In genomic region chr2:21772624-21773023, GRCh38 we compare ENCODE assay signal across 22 cellular contexts.
DNase-seq lines count a peak whose midpoint lies in the region; FAIRE-seq and TF ChIP-seq lines count a peak whose summit lies in the region.
"Had no signal": no experiment of that assay in that cellular context is flagged by ENCODE, and none has a peak within 500 bp of the region (broad histone marks: within the 10 kb centered on the region; RNA-seq: fewer than 3 reads in every experiment).

No MANE protein-coding gene starts in this region.

- no peaks in the 10 kb centered on the region for H3K36me3 ChIP-seq in astrocyte (ENCODE audit: insufficient read depth, low read length)
- H3K36me3 ChIP-seq: BLaER1 treated with 17β-estradiol and CSF1 and Interleukin-3, amounts not matched to agents 10 nM and 100 nM; transverse colon had no signal

- H3K4me1 ChIP-seq in astrocyte (ENCODE audit: insufficient read depth, low read length) = no peaks in the 10 kb centered on the region
- H3K4me1 ChIP-seq: transverse colon had no signal

- H4K20me1 ChIP-seq in astrocyte (ENCODE audit: insufficient read depth, low read length) = no peaks in the 10 kb centered on the region
- H4K20me1 ChIP-seq: BLaER1 treated with 17β-estradiol and CSF1 and Interleukin-3, amounts not matched to agents 10 nM and 100 nM had no signal

- no peak overlapping the region for H3K9ac ChIP-seq in astrocyte (ENCODE audit: low read length)
- H3K9ac ChIP-seq: BLaER1 treated with 17β-estradiol and CSF1 and Interleukin-3, amounts not matched to agents 10 nM and 100 nM had no signal

- no peak overlapping the region for H3K4me2 ChIP-seq in astrocyte (ENCODE audit: low read length)

- H3K27me3 Mint-ChIP-seq in HFFc6 (ENCODE audit: insufficient read depth) (no peaks in the 10 kb centered on the region), astrocyte (ENCODE audit: low read depth, unreplicated experiment) (no peaks in the 10 kb centered on the region)
- H3K27me3 Mint-ChIP-seq: activated CD4-positive, alpha-beta T cell treated with anti-CD3 and anti-CD28 coated beads, Interleukin-2, amount 10 ng/mL, durations not matched to agents 24 days and 14 days; activated T-helper 17 cell treated with anti-CD3 and anti-CD28 coated beads, Interleukin-2, amount 50 U/mL, for 72 hours; central memory CD8-positive, alpha-beta T cell had no signal

- H3K4me3 Mint-ChIP-seq in HFFc6 (no peak overlapping the region), astrocyte (ENCODE audit: unreplicated experiment) (no peak overlapping the region)
- H3K4me3 Mint-ChIP-seq: activated CD4-positive, alpha-beta T cell treated with anti-CD3 and anti-CD28 coated beads, Interleukin-2, amount 10 ng/mL, durations not matched to agents 24 days and 14 days; activated T-helper 17 cell treated with anti-CD3 and anti-CD28 coated beads, Interleukin-2, amount 50 U/mL, for 72 hours; central memory CD8-positive, alpha-beta T cell; H9; nephron had no signal

- H3K27ac Mint-ChIP-seq in HFFc6 (no peak overlapping the region), astrocyte (ENCODE audit: unreplicated experiment) (no peak overlapping the region)
- H3K27ac Mint-ChIP-seq: activated CD4-positive, alpha-beta T cell treated with anti-CD3 and anti-CD28 coated beads, Interleukin-2, amount 10 ng/mL, durations not matched to agents 24 days and 14 days; activated T-helper 17 cell treated with anti-CD3 and anti-CD28 coated beads, Interleukin-2, amount 50 U/mL, for 72 hours; H9; nephron had no signal

- H3K36me3 Mint-ChIP-seq in HFFc6 (ENCODE audit: low read depth) (no peaks in the 10 kb centered on the region), astrocyte (ENCODE audit: low read depth, unreplicated experiment) (no peaks in the 10 kb centered on the region)

- peaks cover 15% of the 10 kb centered on the region; the same call in 1 of the 2 replicates for H3K9me3 Mint-ChIP-seq in HFFc6
- H3K9me3 Mint-ChIP-seq in astrocyte (ENCODE audit: unreplicated experiment) = no peaks in the 10 kb centered on the region
- H3K9me3 Mint-ChIP-seq: activated CD4-positive, alpha-beta T cell treated with anti-CD3 and anti-CD28 coated beads, Interleukin-2, amount 10 ng/mL, durations not matched to agents 24 days and 14 days; activated T-helper 17 cell treated with anti-CD3 and anti-CD28 coated beads, Interleukin-2, amount 50 U/mL, for 72 hours; H9; nephron had no signal

- H3K79me2 ChIP-seq in astrocyte (ENCODE audit: insufficient read depth, low read length) = no peaks in the 10 kb centered on the region

- TF ChIP-seq CTCF in HFFc6 (IDR thresholded peaks at IDR 0.05) (no peak), astrocyte (IDR thresholded peaks at IDR 0.05; ENCODE audit: insufficient read depth, low read depth, low read length) (no peak)

- no peak overlapping the region for H3K4me3 ChIP-seq in astrocyte (ENCODE audit: insufficient read depth, low read depth, low read length)
- H3K4me3 ChIP-seq: BLaER1 treated with 17β-estradiol and CSF1 and Interleukin-3, amounts not matched to agents 10 nM and 100 nM; transverse colon had no signal

- H3K27me3 ChIP-seq in astrocyte (ENCODE audit: insufficient read depth, low read length) = no peaks in the 10 kb centered on the region
- H3K27me3 ChIP-seq: transverse colon had no signal

- H3K4me1 Mint-ChIP-seq in HFFc6 (ENCODE audit: low read depth) (no peaks in the 10 kb centered on the region; the same call in 1 of the 2 replicates), astrocyte (ENCODE audit: low read depth, unreplicated experiment) (peaks cover 8% of the 10 kb centered on the region)
- H3K4me1 Mint-ChIP-seq: activated CD4-positive, alpha-beta T cell treated with anti-CD3 and anti-CD28 coated beads, Interleukin-2, amount 10 ng/mL, durations not matched to agents 24 days and 14 days; activated T-helper 17 cell treated with anti-CD3 and anti-CD28 coated beads, Interleukin-2, amount 50 U/mL, for 72 hours; central memory CD8-positive, alpha-beta T cell; nephron had no signal

- no peaks in the 10 kb centered on the region for H3K9me3 ChIP-seq in astrocyte (ENCODE audit: insufficient read depth, low read depth, low read length)
- H3K9me3 ChIP-seq: transverse colon had no signal

- no peak overlapping the region for H2AFZ ChIP-seq in astrocyte (ENCODE audit: low read depth, low read length)

- peak overlapping the region; percentile 21 for H3K27ac ChIP-seq in astrocyte (ENCODE audit: low read depth, low read length)
- H3K27ac ChIP-seq: BLaER1 treated with 17β-estradiol and CSF1 and Interleukin-3, amounts not matched to agents 10 nM and 100 nM; transverse colon had no signal

- DNase-seq in HFFc6 = peak; percentile 3
- peak; percentile 20 for DNase-seq in astrocyte (ENCODE audit: low read depth)
- peak; percentile 34 for DNase-seq in hepatic stellate cell (ENCODE audit: low spot score)
- DNase-seq in SK-N-DZ (ENCODE audit: low spot score) = no peak
- DNase-seq in stimulated activated CD4-positive, alpha-beta T cell treated with anti-CD3 and anti-CD28 coated beads, Interleukin-12 subunit alpha, Interleukin-12 subunit beta, amount 100 ng/mL, for 4 hours = no peak
- no peak for DNase-seq in stimulated activated CD4-positive, alpha-beta T cell treated with anti-CD3 and anti-CD28 coated beads, Interleukin-4, amount 100 ng/mL, for 1 hour
- no peak for DNase-seq in SIG-M5 treated with dmso at 0.1 percent for 504 hours (lab: John Stamatoyannopoulos, UW; ENCODE audit: unreplicated experiment)
- DNase-seq: activated CD4-positive, alpha-beta T cell treated with anti-CD3 and anti-CD28 coated beads, Interleukin-2, amount 10 ng/mL, durations not matched to agents 24 days and 14 days; H9; left cardiac atrium; NCI-H1436; NCI-H82; posterior cingulate gyrus; Right ventricle myocardium superior; stimulated activated CD4-positive, alpha-beta T cell treated with anti-CD3 and anti-CD28 coated beads, Interleukin-2, amount 100 ng/mL, for 24 hours; stimulated activated naive CD4-positive, alpha-beta T cell; T-helper 1 cell; transverse colon had no signal

- no peak for FAIRE-seq in astrocyte (lab: Jason Lieb, UNC)

Comparison
In these comparisons a context has a peak if more than half of its experiments do, and no peak if none do; other contexts are left out.
1. DNase-seq: peak in HFFc6 (single experiment), astrocyte (single experiment) and hepatic stellate cell (single experiment); none in SK-N-DZ (single experiment), stimulated activated CD4-positive, alpha-beta T cell treated with anti-CD3 and anti-CD28 coated beads, Interleukin-12 subunit alpha, Interleukin-12 subunit beta, amount 100 ng/mL, for 4 hours (single experiment), stimulated activated CD4-positive, alpha-beta T cell treated with anti-CD3 and anti-CD28 coated beads, Interleukin-4, amount 100 ng/mL, for 1 hour (single experiment) and SIG-M5 treated with dmso at 0.1 percent for 504 hours (single experiment).